Comparison of ENCODE assay signal across 9 cellular contexts in the genomic region with DNA sequence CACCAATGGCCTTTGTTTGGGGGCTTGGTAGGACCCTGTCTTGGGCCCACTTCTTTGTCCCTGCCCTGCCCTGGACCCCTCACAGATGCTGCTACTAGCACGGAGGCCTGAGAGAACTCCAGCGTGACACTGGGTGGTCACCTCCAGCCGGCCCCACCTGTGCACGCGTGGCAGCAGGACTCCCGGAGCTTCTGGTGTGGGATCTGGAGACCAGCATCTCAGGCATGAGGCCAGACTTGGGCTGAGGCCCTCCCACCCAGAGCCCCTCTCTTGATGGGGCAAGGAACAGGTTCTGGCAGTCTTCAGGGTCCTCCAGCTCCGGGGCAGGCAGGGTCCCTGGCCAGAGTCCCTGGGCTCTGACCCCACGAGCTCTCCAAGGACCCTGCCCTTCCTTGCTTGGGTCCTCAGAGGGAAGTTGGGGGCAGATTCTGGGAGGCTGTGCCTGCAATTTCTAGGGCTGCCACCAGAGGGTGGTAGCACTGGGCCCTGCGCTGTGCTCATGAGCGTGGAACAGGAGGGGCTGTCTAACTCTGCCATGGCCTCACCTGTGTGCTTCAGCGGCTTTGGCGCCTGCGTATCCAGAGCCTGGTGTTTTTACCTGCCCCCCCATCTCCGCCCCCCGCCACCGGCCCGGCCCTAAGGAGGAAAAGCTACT. TPM values are rescaled to one million over a fixed set of nuclear protein-coding genes. Genes with fewer than 3 reads are reported as not detected.
DNase-seq lines count a peak whose midpoint lies in the region; ATAC-seq and TF ChIP-seq lines count a peak whose summit lies in the region.
"Had no signal": no experiment of that assay in that cellular context is flagged by ENCODE, and none has a peak within 500 bp of the region (broad histone marks: within the 10 kb centered on the region; RNA-seq: fewer than 3 reads in every experiment).

No MANE protein-coding gene starts in this region.

- H3K27ac Mint-ChIP-seq in activated CD4-positive, alpha-beta memory T cell treated with anti-CD3 and anti-CD28 coated beads for 36 hours: no peak overlapping the region
- H3K27ac Mint-ChIP-seq in activated CD4-positive, alpha-beta memory T cell treated with anti-CD3 and anti-CD28 coated beads, Interleukin-2, amount 10 ng/mL, durations not matched to agents 7 days and 5 days: no peak overlapping the region

- H4K20me1 ChIP-seq in Loucy (ENCODE audit: insufficient read depth, low read length, poor library complexity, severe bottlenecking): no peaks in the 10 kb centered on the region

- H3K4me1 ChIP-seq in Loucy (ENCODE audit: insufficient read depth, low read length, poor library complexity, severe bottlenecking): no peaks in the 10 kb centered on the region

- H3K9ac ChIP-seq in Loucy (ENCODE audit: low read depth, low read length, poor library complexity, severe bottlenecking): no peak overlapping the region

- intact Hi-C loops in activated CD4-positive, alpha-beta memory T cell treated with anti-CD3 and anti-CD28 coated beads for 36 hours (cut with micrococcal nuclease): no loop called here

- H3K4me3 Mint-ChIP-seq in activated CD4-positive, alpha-beta memory T cell treated with anti-CD3 and anti-CD28 coated beads for 36 hours: no peak overlapping the region
- H3K4me3 Mint-ChIP-seq in activated CD4-positive, alpha-beta memory T cell treated with anti-CD3 and anti-CD28 coated beads, Interleukin-2, amount 10 ng/mL, durations not matched to agents 7 days and 5 days: no peak overlapping the region

- H3K4me3 ChIP-seq in Loucy (ENCODE audit: low read length, poor library complexity, severe bottlenecking) (no peak overlapping the region), epithelial cell of esophagus (ENCODE audit: low read length) (no peak overlapping the region), retinal pigment epithelial cell (ENCODE audit: low read length) (no peak overlapping the region)

- no peak overlapping the region for H3K4me2 ChIP-seq in Loucy (ENCODE audit: low read depth, low read length, poor library complexity, severe bottlenecking)

- no peaks in the 10 kb centered on the region for H3F3A ChIP-seq in Loucy (ENCODE audit: low read depth)

- no peak for ATAC-seq in GM18907 (IDR thresholded peaks at IDR 0.05; ENCODE audit: unreplicated experiment)

- no peaks in the 10 kb centered on the region for H3K27me3 ChIP-seq in Loucy (ENCODE audit: insufficient read depth, low read length, poor library complexity, severe bottlenecking)

- no peak overlapping the region for H2AFZ ChIP-seq in Loucy (ENCODE audit: low read length)

- H3K79me2 ChIP-seq in Loucy (ENCODE audit: insufficient read depth, low read length): no peaks in the 10 kb centered on the region

- POLR2A ChIA-PET in activated CD4-positive, alpha-beta memory T cell treated with anti-CD3 and anti-CD28 coated beads for 36 hours (lab: Charles Lee): no interaction called here
- POLR2A ChIA-PET in activated CD4-positive, alpha-beta memory T cell treated with anti-CD3 and anti-CD28 coated beads, Interleukin-2, amount 10 ng/mL, durations not matched to agents 7 days and 5 days (lab: Charles Lee): interaction anchor here (2.8 kb wide), 1 partner anchor 20 kb away, joined by 13 read pairs; a partner anchor contains a TSS

- CTCF ChIA-PET in activated CD4-positive, alpha-beta memory T cell treated with anti-CD3 and anti-CD28 coated beads for 36 hours (lab: Charles Lee): interaction anchor here (0.7 to 1.1 kb wide), 3 partner anchors 18 to 376 kb away, joined by 3 to 5 read pairs (median 4); a partner anchor contains a TSS
- CTCF ChIA-PET in activated CD4-positive, alpha-beta memory T cell treated with anti-CD3 and anti-CD28 coated beads, Interleukin-2, amount 10 ng/mL, durations not matched to agents 7 days and 5 days (lab: Charles Lee): interaction anchor here (0.7 to 0.9 kb wide), 2 partner anchors 12 to 88 kb away, joined by 4 read pairs; no protein-coding TSS in a partner anchor

- peaks cover 17% of the 10 kb centered on the region for H3K4me1 Mint-ChIP-seq in activated CD4-positive, alpha-beta memory T cell treated with anti-CD3 and anti-CD28 coated beads for 36 hours (ENCODE audit: low read depth)
- peaks cover 17% of the 10 kb centered on the region for H3K4me1 Mint-ChIP-seq in activated CD4-positive, alpha-beta memory T cell treated with anti-CD3 and anti-CD28 coated beads, Interleukin-2, amount 10 ng/mL, durations not matched to agents 7 days and 5 days

- peak; percentile 36 for TF ChIP-seq CTCF in Loucy (conservative IDR thresholded peaks at IDR 0.05; ENCODE audit: low read length)
- TF ChIP-seq CTCF in epithelial cell of esophagus (IDR thresholded peaks at IDR 0.05; ENCODE audit: insufficient read depth, low read depth, low read length, missing control alignments): peak; percentile 40
- TF ChIP-seq CTCF in retinal pigment epithelial cell (conservative IDR thresholded peaks at IDR 0.05; ENCODE audit: low read depth, low read length): peak; percentile 62

- no peaks in the 10 kb centered on the region for H3K9me3 ChIP-seq in Loucy (ENCODE audit: insufficient read depth, low read depth, low read length)

- peaks cover under 1% of the 10 kb centered on the region for H3K36me3 Mint-ChIP-seq in activated CD4-positive, alpha-beta memory T cell treated with anti-CD3 and anti-CD28 coated beads for 36 hours
- peaks cover 3% of the 10 kb centered on the region for H3K36me3 Mint-ChIP-seq in activated CD4-positive, alpha-beta memory T cell treated with anti-CD3 and anti-CD28 coated beads, Interleukin-2, amount 10 ng/mL, durations not matched to agents 7 days and 5 days (ENCODE audit: low read depth)

- H3K9me3 Mint-ChIP-seq in activated CD4-positive, alpha-beta memory T cell treated with anti-CD3 and anti-CD28 coated beads for 36 hours: no peaks in the 10 kb centered on the region
- no peaks in the 10 kb centered on the region for H3K9me3 Mint-ChIP-seq in activated CD4-positive, alpha-beta memory T cell treated with anti-CD3 and anti-CD28 coated beads, Interleukin-2, amount 10 ng/mL, durations not matched to agents 7 days and 5 days

- H3K36me3 ChIP-seq in Loucy (ENCODE audit: insufficient read depth, low read length): no peaks in the 10 kb centered on the region

- H3K27me3 Mint-ChIP-seq in activated CD4-positive, alpha-beta memory T cell treated with anti-CD3 and anti-CD28 coated beads for 36 hours: peaks cover 16% of the 10 kb centered on the region
- peaks cover 24% of the 10 kb centered on the region for H3K27me3 Mint-ChIP-seq in activated CD4-positive, alpha-beta memory T cell treated with anti-CD3 and anti-CD28 coated beads, Interleukin-2, amount 10 ng/mL, durations not matched to agents 7 days and 5 days

- peak; percentile 43 for DNase-seq in activated CD4-positive, alpha-beta memory T cell treated with anti-CD3 and anti-CD28 coated beads for 36 hours
- DNase-seq in activated CD4-positive, alpha-beta memory T cell treated with anti-CD3 and anti-CD28 coated beads, Interleukin-2, amount 10 ng/mL, durations not matched to agents 7 days and 5 days: no peak
- DNase-seq in epithelial cell of esophagus (ENCODE audit: low read depth): no peak
- no peak for DNase-seq in retinal pigment epithelial cell (ENCODE audit: low read depth)
- no peak for DNase-seq in activated naive CD4-positive, alpha-beta T cell treated with Interleukin-2 at 50 U/mL for 16 hours
- no peak for DNase-seq in cerebellar cortex (ENCODE audit: low spot score)
- DNase-seq: occipital lobe had no signal

- no peaks in the 10 kb centered on the region for H3K9me2 ChIP-seq in Loucy (replicated peaks; ENCODE audit: low read depth, low read length)

RNA-seq across cellular contexts. Expression of a gene that starts 3.1 kb away (rescaled TPM):
- total RNA-seq in activated CD4-positive, alpha-beta memory T cell treated with anti-CD3 and anti-CD28 coated beads for 36 hours: under 1 TPM; 0.17 to 0.31 TPM
- total RNA-seq in activated CD4-positive, alpha-beta memory T cell treated with anti-CD3 and anti-CD28 coated beads, Interleukin-2, amount 10 ng/mL, durations not matched to agents 7 days and 5 days: 1 to 10 TPM; 3.4 to 3.9 TPM

RNA-seq across cellular contexts. Expression of a gene that starts 21.0 kb away (rescaled TPM):
- total RNA-seq in activated CD4-positive, alpha-beta memory T cell treated with anti-CD3 and anti-CD28 coated beads for 36 hours: 100 to 1,000 TPM; 248 to 249 TPM
- total RNA-seq in activated CD4-positive, alpha-beta memory T cell treated with anti-CD3 and anti-CD28 coated beads, Interleukin-2, amount 10 ng/mL, durations not matched to agents 7 days and 5 days: 100 to 1,000 TPM; 198 to 199 TPM

RNA-seq across cellular contexts. Expression of a gene that starts 21.3 kb away (rescaled TPM):
- total RNA-seq in activated CD4-positive, alpha-beta memory T cell treated with anti-CD3 and anti-CD28 coated beads for 36 hours: 10 to 100 TPM; 59.6 to 60.8 TPM
- total RNA-seq in activated CD4-positive, alpha-beta memory T cell treated with anti-CD3 and anti-CD28 coated beads, Interleukin-2, amount 10 ng/mL, durations not matched to agents 7 days and 5 days: 10 to 100 TPM; 40.6 to 46.0 TPM

RNA-seq across cellular contexts. Expression of a gene that starts 21.3 kb away (rescaled TPM):
- total RNA-seq in activated CD4-positive, alpha-beta memory T cell treated with anti-CD3 and anti-CD28 coated beads for 36 hours: 10 to 100 TPM; 19.0 to 19.1 TPM
- total RNA-seq in activated CD4-positive, alpha-beta memory T cell treated with anti-CD3 and anti-CD28 coated beads, Interleukin-2, amount 10 ng/mL, durations not matched to agents 7 days and 5 days: 10 to 100 TPM; 32.5 to 33.4 TPM
